In the genomic region with DNA sequence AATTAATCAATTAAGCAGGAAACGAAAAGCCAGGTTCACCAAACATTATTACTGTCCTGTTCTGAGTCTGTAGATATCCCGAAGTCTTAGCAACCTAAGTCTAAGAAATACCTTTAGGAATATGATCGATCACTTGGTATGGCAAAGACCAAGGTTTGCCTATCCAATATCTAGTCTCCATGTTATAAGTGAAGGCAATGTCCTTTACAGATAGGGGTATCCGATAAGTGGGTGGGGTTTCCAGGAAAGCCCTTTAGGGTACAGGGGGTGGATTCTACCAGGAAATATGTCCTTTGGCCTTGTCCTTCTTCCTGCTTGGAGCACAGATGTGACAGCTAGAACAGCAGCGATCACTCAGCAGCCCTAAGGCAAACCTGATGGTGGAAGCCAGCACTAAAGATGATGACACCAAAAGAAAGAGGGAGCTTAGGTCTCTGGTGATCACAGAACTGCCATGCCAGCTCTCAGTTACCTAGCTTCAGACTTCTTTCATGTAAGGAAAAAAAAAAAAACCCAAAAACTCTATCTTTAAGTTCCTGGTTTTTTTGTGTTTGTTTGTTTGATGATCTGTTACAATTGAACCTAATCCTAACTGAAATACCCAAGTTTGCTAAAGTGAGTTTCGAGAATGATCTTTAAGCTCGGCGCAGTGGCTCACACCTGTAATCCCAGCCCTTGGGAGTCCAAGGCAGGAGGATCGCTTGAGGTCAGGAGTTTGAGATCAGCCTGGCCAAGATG, we compare ENCODE assay signal across 1 cellular context.
TF ChIP-seq lines count a peak whose summit lies in the region.

No MANE protein-coding gene starts in this region.

TF ChIP-seq in IMR-90, 13 proteins besides CTCF, POLR2A, EP300 and RAD21:
- no peak for TF ChIP-seq BHLHE40 (IDR thresholded peaks at IDR 0.05; ENCODE audit: low read depth, low read length)
- no peak for TF ChIP-seq RFX5 (IDR thresholded peaks at IDR 0.05; ENCODE audit: low read depth, low read length)
- no peak for TF ChIP-seq CHD1 (IDR thresholded peaks at IDR 0.05; ENCODE audit: low read depth, low read length)
- no peak for TF ChIP-seq MAZ (IDR thresholded peaks at IDR 0.05; ENCODE audit: borderline replicate concordance, low read depth, low read length)
- TF ChIP-seq, protein P1, sequence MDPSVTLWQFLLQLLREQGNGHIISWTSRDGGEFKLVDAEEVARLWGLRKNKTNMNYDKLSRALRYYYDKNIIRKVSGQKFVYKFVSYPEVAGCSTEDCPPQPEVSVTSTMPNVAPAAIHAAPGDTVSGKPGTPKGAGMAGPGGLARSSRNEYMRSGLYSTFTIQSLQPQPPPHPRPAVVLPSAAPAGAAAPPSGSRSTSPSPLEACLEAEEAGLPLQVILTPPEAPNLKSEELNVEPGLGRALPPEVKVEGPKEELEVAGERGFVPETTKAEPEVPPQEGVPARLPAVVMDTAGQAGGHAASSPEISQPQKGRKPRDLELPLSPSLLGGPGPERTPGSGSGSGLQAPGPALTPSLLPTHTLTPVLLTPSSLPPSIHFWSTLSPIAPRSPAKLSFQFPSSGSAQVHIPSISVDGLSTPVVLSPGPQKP (IDR thresholded peaks at IDR 0.05; ENCODE audit: borderline replicate concordance, low read depth, low read length) = no peak
- TF ChIP-seq RCOR1 (IDR thresholded peaks at IDR 0.05; ENCODE audit: insufficient replicate concordance, low read length) = no peak
- no peak for TF ChIP-seq NFE2L2 (IDR thresholded peaks at IDR 0.05; ENCODE audit: low read depth, low read length)
- no peak for TF ChIP-seq SMC3 (IDR thresholded peaks at IDR 0.05; ENCODE audit: low read depth, low read length)
- TF ChIP-seq MAFK (IDR thresholded peaks at IDR 0.05; ENCODE audit: low read depth, low read length) = no peak
- TF ChIP-seq FOS (IDR thresholded peaks at IDR 0.05; ENCODE audit: low read depth, low read length) = no peak
TF ChIP-seq in IMR-90: peak in this region for 0.
